Comparison of ENCODE assay signal across 1 cellular context in the genomic region with DNA sequence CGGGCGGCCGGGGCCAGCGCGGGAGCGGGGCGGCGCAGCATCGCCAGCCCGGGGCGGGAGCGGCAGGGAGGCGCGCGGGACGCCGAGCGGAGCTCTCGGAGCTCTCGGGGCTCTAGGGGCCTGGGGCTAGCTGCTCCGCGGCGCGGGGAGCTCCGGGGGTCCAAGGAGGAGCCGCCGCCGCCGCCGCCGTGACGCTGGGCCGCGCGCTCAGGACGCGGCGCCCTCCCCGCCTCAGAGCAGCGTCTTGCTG.
TF ChIP-seq lines count a peak whose summit lies in the region.

No MANE protein-coding gene starts in this region.

TF ChIP-seq in HEK293, 187 proteins besides CTCF, POLR2A, EP300 and RAD21 (continued from another document):
- TF ChIP-seq, protein P1, sequence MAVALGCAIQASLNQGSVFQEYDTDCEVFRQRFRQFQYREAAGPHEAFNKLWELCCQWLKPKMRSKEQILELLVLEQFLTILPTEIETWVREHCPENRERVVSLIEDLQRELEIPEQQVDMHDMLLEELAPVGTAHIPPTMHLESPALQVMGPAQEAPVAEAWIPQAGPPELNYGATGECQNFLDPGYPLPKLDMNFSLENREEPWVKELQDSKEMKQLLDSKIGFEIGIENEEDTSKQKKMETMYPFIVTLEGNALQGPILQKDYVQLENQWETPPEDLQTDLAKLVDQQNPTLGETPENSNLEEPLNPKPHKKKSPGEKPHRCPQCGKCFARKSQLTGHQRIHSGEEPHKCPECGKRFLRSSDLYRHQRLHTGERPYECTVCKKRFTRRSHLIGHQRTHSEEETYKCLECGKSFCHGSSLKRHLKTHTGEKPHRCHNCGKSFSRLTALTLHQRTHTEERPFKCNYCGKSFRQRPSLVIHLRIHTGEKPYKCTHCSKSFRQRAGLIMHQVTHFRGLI (tag by site-specific recombination; IDR thresholded peaks at IDR 0.05) = no peak
- 0 out of 2 replicates have a peak, but pooled peaks have one; percentile 29 for TF ChIP-seq YY1 (tag by site-specific recombination; IDR thresholded peaks at IDR 0.05)
- peak; percentile 45; the same call in 1 of the 2 replicates for TF ChIP-seq ZNF660 (tag by site-specific recombination; IDR thresholded peaks at IDR 0.05)
- no peak for TF ChIP-seq ZNF274 (IDR thresholded peaks at IDR 0.05; ENCODE audit: low read length)
- no peak for TF ChIP-seq ZNF274 (tag by site-specific recombination; IDR thresholded peaks at IDR 0.05; ENCODE audit: borderline replicate concordance)
